Comparison of ENCODE assay signal across 7 cellular contexts in genomic region chr20:25723975-25724374, GRCh38.
"Had no signal": no experiment of that assay in that cellular context is flagged by ENCODE, and none has a peak within 500 bp of the region (broad histone marks: within the 10 kb centered on the region; RNA-seq: fewer than 3 reads in every experiment).

No MANE protein-coding gene starts in this region.

- DNase-seq: IMR-90, KBM-7, KG1 had no signal

- H3K4me3 ChIP-seq: K562 had no signal

- ATAC-seq: K562 had no signal

- FAIRE-seq: HTR-8/SVneo, K562 had no signal

- H3K4me2 ChIP-seq: KMS-11 had no signal

- H3K9ac ChIP-seq: KMS-11 had no signal

- H3K27ac ChIP-seq: HL-60, KMS-11 had no signal
